27 cellular contexts compared by ENCODE assay signal in genomic region chr2:2768476-2768875, GRCh38.
"Had no signal": no experiment of that assay in that cellular context is flagged by ENCODE, and none has a peak within 500 bp of the region (broad histone marks: within the 10 kb centered on the region; RNA-seq: fewer than 3 reads in every experiment).

No MANE protein-coding gene starts in this region.

- DNase-seq: colonic mucosa; cortex of kidney; effector CD8-positive, alpha-beta T cell; effector memory CD8-positive, alpha-beta T cell; endodermal cell; erythroblast; esophagus squamous epithelium; foreskin fibroblast; foreskin melanocyte; gastrocnemius medialis; glutamatergic neuron; head of caudate nucleus; heart right ventricle; hippocampal formation; left cardiac atrium; left ventricle myocardium superior; lower lobe of right lung; mesenchymal stem cell; mucosa of descending colon had no signal

- H3K27ac ChIP-seq: colonic mucosa, epithelial cell of prostate, left lung, lower lobe of right lung had no signal

- H3K4me3 Mint-ChIP-seq: dendritic cell treated with granulocyte-macrophage colony-stimulating factor and Interleukin-4, amounts not matched to agents 40 ng/mL and 50 ng/mL, for 4 days; effector memory CD8-positive, alpha-beta T cell; endodermal cell; mesothelial cell of epicardium had no signal

- H3K27ac Mint-ChIP-seq: dendritic cell treated with granulocyte-macrophage colony-stimulating factor and Interleukin-4, amounts not matched to agents 40 ng/mL and 50 ng/mL, for 4 days; effector memory CD8-positive, alpha-beta T cell; endodermal cell; mesothelial cell of epicardium had no signal

- H3K4me1 ChIP-seq: colonic mucosa, left lung, lower lobe of right lung had no signal

- H3K36me3 ChIP-seq: colonic mucosa, esophagus squamous epithelium, gastrocnemius medialis, heart right ventricle, left lung, lower lobe of right lung had no signal

- FAIRE-seq: endometrium, islet of Langerhans, keratinocyte had no signal

- ATAC-seq: effector memory CD8-positive, alpha-beta T cell; esophagus mucosa; gastrocnemius medialis; heart right ventricle; left cardiac atrium; left lung; left ventricle myocardium superior; lower lobe of right lung; mucosa of descending colon had no signal

- H3K9me3 ChIP-seq: colonic mucosa, esophagus squamous epithelium, gastrocnemius medialis, heart right ventricle, left lung, lower lobe of right lung had no signal

- H3K9me3 Mint-ChIP-seq: dendritic cell treated with granulocyte-macrophage colony-stimulating factor and Interleukin-4, amounts not matched to agents 40 ng/mL and 50 ng/mL, for 4 days; effector memory CD8-positive, alpha-beta T cell; endodermal cell; mesothelial cell of epicardium had no signal

- H3K36me3 Mint-ChIP-seq: mesothelial cell of epicardium had no signal

- H3K27me3 Mint-ChIP-seq: dendritic cell treated with granulocyte-macrophage colony-stimulating factor and Interleukin-4, amounts not matched to agents 40 ng/mL and 50 ng/mL, for 4 days; effector memory CD8-positive, alpha-beta T cell had no signal

- H3K4me3 ChIP-seq: colonic mucosa, esophagus squamous epithelium, gastrocnemius medialis, heart right ventricle, left lung, lower lobe of right lung, mucosa of descending colon had no signal

- H3K27me3 ChIP-seq: colonic mucosa, esophagus squamous epithelium, gastrocnemius medialis, heart right ventricle, left lung had no signal
